1 cellular context compared by ENCODE assay signal in genomic region chr3:141429371-141430035, GRCh38.
TF ChIP-seq lines count a peak whose summit lies in the region.

No MANE protein-coding gene starts in this region.

TF ChIP-seq in H1, 55 proteins besides CTCF, POLR2A, EP300 and RAD21 (continued from another document):
- TF ChIP-seq CHD2 (IDR thresholded peaks at IDR 0.05; ENCODE audit: low read length) = no peak
- TF ChIP-seq ATF2 (IDR thresholded peaks at IDR 0.05; ENCODE audit: low read length) = no peak
TF ChIP-seq in H1: peak in this region for 0.
